ENCODE assay signal across 21 cellular contexts in the genomic region with DNA sequence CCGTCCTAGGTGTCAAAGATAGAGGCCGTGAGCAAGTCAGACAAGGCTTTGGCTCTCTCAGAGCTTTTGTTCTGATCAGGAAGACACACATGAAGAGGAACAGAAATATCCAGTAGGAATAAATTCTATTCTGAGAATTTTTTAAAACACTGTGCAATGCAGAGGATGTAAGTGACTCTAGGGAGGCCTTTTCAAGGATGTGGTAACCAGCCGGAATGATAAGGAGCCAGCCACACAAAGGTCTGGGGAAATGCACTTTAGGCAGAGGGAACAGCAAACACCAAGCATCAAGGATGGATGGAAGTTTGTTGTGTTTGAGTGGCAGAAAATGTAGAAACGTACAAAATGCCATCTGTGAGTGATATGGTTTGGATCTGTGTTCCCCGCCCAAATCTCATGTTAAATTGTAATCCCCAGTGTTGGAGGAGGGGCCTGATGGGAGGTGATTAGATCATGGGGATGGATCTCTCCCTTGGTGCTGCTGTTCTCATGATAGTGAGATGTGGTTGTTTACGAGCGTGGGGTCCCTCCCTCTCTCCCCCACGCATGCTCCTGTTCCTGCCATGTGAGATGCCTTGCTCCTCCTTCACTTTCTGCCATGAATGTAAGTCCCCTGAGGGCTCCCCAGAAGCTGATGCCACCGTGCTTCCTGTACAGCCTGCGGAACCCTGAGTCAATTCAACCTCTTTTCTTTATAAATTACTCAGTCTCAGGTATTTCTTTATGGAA.
"Had no signal": no experiment of that assay in that cellular context is flagged by ENCODE, and none has a peak within 500 bp of the region (broad histone marks: within the 10 kb centered on the region; RNA-seq: fewer than 3 reads in every experiment).

No MANE protein-coding gene starts in this region.

- H3K4me3 ChIP-seq: coronary artery, hepatocyte, lung, psoas muscle, right lobe of liver, tibial artery, upper lobe of left lung, uterus had no signal

- H3K36me3 ChIP-seq: right lobe of liver, tibial artery, upper lobe of left lung, uterus had no signal

- ATAC-seq: left cardiac atrium; left ventricle myocardium superior; naive thymus-derived CD4-positive, alpha-beta T cell; psoas muscle; right lobe of liver; stimulated activated memory B cell treated with anti-CD40 and anti-IgM and Interleukin-4, amounts not matched to agents 10 μg/mL and 1 μg/mL and 100 μg/mL, for 72 hours had no signal

- H3K9me3 ChIP-seq: psoas muscle, right lobe of liver, tibial artery, upper lobe of left lung, uterus had no signal

- H3K27ac ChIP-seq: coronary artery, hepatocyte, parathyroid adenoma, psoas muscle, right lobe of liver, tibial artery, upper lobe of left lung, uterus had no signal

- H3K4me1 ChIP-seq: parathyroid adenoma, psoas muscle, right lobe of liver, tibial artery, upper lobe of left lung, uterus had no signal

- DNase-seq: effector CD4-positive, alpha-beta T cell; endodermal cell; head of caudate nucleus; kidney; left cardiac atrium; left ventricle myocardium superior; naive thymus-derived CD4-positive, alpha-beta T cell; nephron progenitor cell; psoas muscle; retina; right lobe of liver; stimulated activated CD4-positive, alpha-beta T cell treated with anti-CD3 and anti-CD28 coated beads, Interleukin-1b, Interleukin-23, amount 100 ng/mL, for 48 hours; stimulated activated CD4-positive, alpha-beta T cell treated with anti-CD3 and anti-CD28 coated beads, Interleukin-4, amount 100 ng/mL, for 24 hours; tibial artery; upper lobe of left lung; uterus had no signal

- H3K27me3 ChIP-seq: hepatocyte, right lobe of liver, tibial artery, upper lobe of left lung, uterus had no signal
